ENCODE assay signal across 18 cellular contexts in genomic region chr9:114378883-114379282, GRCh38. TPM values are rescaled to one million over a fixed set of nuclear protein-coding genes. Genes with fewer than 3 reads are reported as not detected.
A peak's percentile ranks its signal among the peaks of the same experiment; 100 is the strongest.
DNase-seq lines count a peak whose midpoint lies in the region; ATAC-seq and TF ChIP-seq lines count a peak whose summit lies in the region.
"Had no signal": no experiment of that assay in that cellular context is flagged by ENCODE, and none has a peak within 500 bp of the region (broad histone marks: within the 10 kb centered on the region; RNA-seq: fewer than 3 reads in every experiment).

No MANE protein-coding gene starts in this region.

- H3K27ac Mint-ChIP-seq in CD8-positive, alpha-beta memory T cell, result peak overlapping the region; percentile 87 to 100 (median 96)
- peak overlapping the region; percentile 85 for H3K27ac Mint-ChIP-seq in activated CD8-positive, alpha-beta T cell treated with anti-CD3 and anti-CD28 coated beads for 36 hours
- H3K27ac Mint-ChIP-seq in memory B cell, result peak overlapping the region; percentile 89
- H3K27ac Mint-ChIP-seq: nephron had no signal

- peak overlapping the region in 6 of 11 experiments; percentile 19 to 44 (median 38); a peak in 4 of 22 replicates for H3K9ac ChIP-seq in BLaER1 treated with 17β-estradiol and CSF1 and Interleukin-3, amounts not matched to agents 10 nM and 100 nM

- peaks cover 40 to 93% (median 45%) of the 10 kb centered on the region in 3 donors for H3K36me3 Mint-ChIP-seq in CD8-positive, alpha-beta memory T cell
- H3K36me3 Mint-ChIP-seq in activated CD8-positive, alpha-beta T cell treated with anti-CD3 and anti-CD28 coated beads for 36 hours (ENCODE audit: low read depth), result peaks cover 94% of the 10 kb centered on the region
- peaks cover 38% of the 10 kb centered on the region for H3K36me3 Mint-ChIP-seq in memory B cell

- no peak overlapping the region for H3K4me3 ChIP-seq in BLaER1 treated with 17β-estradiol and CSF1 and Interleukin-3, amounts not matched to agents 10 nM and 100 nM
- peak overlapping the region; percentile 14 for H3K4me3 ChIP-seq in CD8-positive, alpha-beta memory T cell (ENCODE audit: low read length)

- intact Hi-C loops in activated CD8-positive, alpha-beta T cell treated with anti-CD3 and anti-CD28 coated beads for 36 hours (cut with micrococcal nuclease), result no loop called here

- peak overlapping the region; percentile 71 to 95 (median 81) for H3K4me3 Mint-ChIP-seq in CD8-positive, alpha-beta memory T cell
- H3K4me3 Mint-ChIP-seq in activated CD8-positive, alpha-beta T cell treated with anti-CD3 and anti-CD28 coated beads for 36 hours, result peak overlapping the region; percentile 1
- no peak overlapping the region for H3K4me3 Mint-ChIP-seq in memory B cell
- H3K4me3 Mint-ChIP-seq: nephron had no signal

- H3K27me3 Mint-ChIP-seq in CD8-positive, alpha-beta memory T cell, result peaks cover 0 to 2% of the 10 kb centered on the region in 2 donors
- no peaks in the 10 kb centered on the region for H3K27me3 Mint-ChIP-seq in activated CD8-positive, alpha-beta T cell treated with anti-CD3 and anti-CD28 coated beads for 36 hours
- H3K27me3 Mint-ChIP-seq in memory B cell, result no peaks in the 10 kb centered on the region

- peak overlapping the region; percentile 3 to 98 (median 55); a peak in 20 of 22 replicates for H3K4me2 ChIP-seq in BLaER1 treated with 17β-estradiol and CSF1 and Interleukin-3, amounts not matched to agents 10 nM and 100 nM

- H3K4me1 Mint-ChIP-seq in CD8-positive, alpha-beta memory T cell, result peaks cover 86 to 96% (median 94%) of the 10 kb centered on the region in 3 donors
- peaks cover 78% of the 10 kb centered on the region for H3K4me1 Mint-ChIP-seq in activated CD8-positive, alpha-beta T cell treated with anti-CD3 and anti-CD28 coated beads for 36 hours (ENCODE audit: low read depth)
- peaks cover 54% of the 10 kb centered on the region for H3K4me1 Mint-ChIP-seq in memory B cell

- H4K20me1 ChIP-seq in BLaER1 treated with 17β-estradiol and CSF1 and Interleukin-3, amounts not matched to agents 10 nM and 100 nM, result peaks cover 0 to 58% (median 40%) of the 10 kb centered on the region in 11 experiments; a peak in 13 of 22 replicates

- no peaks in the 10 kb centered on the region for H3K27me3 ChIP-seq in BLaER1 treated with 17β-estradiol and CSF1 and Interleukin-3, amounts not matched to agents 10 nM and 100 nM
- no peaks in the 10 kb centered on the region for H3K27me3 ChIP-seq in CD8-positive, alpha-beta memory T cell (ENCODE audit: insufficient read depth, low read length, poor library complexity, severe bottlenecking)

- H3K9me3 Mint-ChIP-seq in CD8-positive, alpha-beta memory T cell, result peaks cover 0 to 2% (median 0%) of the 10 kb centered on the region in 5 donors
- no peaks in the 10 kb centered on the region for H3K9me3 Mint-ChIP-seq in activated CD8-positive, alpha-beta T cell treated with anti-CD3 and anti-CD28 coated beads for 36 hours
- no peaks in the 10 kb centered on the region for H3K9me3 Mint-ChIP-seq in memory B cell
- H3K9me3 Mint-ChIP-seq: nephron had no signal

- DNase-seq in CD8-positive, alpha-beta memory T cell, result no peak
- no peak for DNase-seq in activated CD8-positive, alpha-beta T cell treated with anti-CD3 and anti-CD28 coated beads for 36 hours
- DNase-seq in memory B cell (ENCODE audit: low spot score in 2 of 2) (no peak), HuH-7 (ENCODE audit: low spot score) (no peak), AG20443 (ENCODE audit: low spot score) (no peak), retina (no peak), iPS-NIHi11 (ENCODE audit: low spot score) (no peak)
- DNase-seq: GOT3, NCI-H187 had no signal

- peak overlapping the region; percentile 19 to 100 (median 73); a peak in 21 of 22 replicates for H3K27ac ChIP-seq in BLaER1 treated with 17β-estradiol and CSF1 and Interleukin-3, amounts not matched to agents 10 nM and 100 nM
- peak overlapping the region; percentile 5 for H3K27ac ChIP-seq in CD8-positive, alpha-beta memory T cell (ENCODE audit: low read depth, low read length)

- CTCF ChIA-PET in CD8-positive, alpha-beta memory T cell (lab: Charles Lee), result interaction anchor here (1.4 to 12.1 kb wide), 3 partner anchors 9 to 20 kb away, joined by 4 to 245 read pairs (median 13); partner anchors contain the start of gene AKNA
- CTCF ChIA-PET in activated CD8-positive, alpha-beta T cell treated with anti-CD3 and anti-CD28 coated beads for 36 hours (lab: Charles Lee), result interaction anchor here (1.1 to 1.5 kb wide), 2 partner anchors 10 kb away, joined by 3 read pairs; no protein-coding TSS in a partner anchor

- peaks cover 74 to 97% (median 87%) of the 10 kb centered on the region in 11 experiments for H3K36me3 ChIP-seq in BLaER1 treated with 17β-estradiol and CSF1 and Interleukin-3, amounts not matched to agents 10 nM and 100 nM
- peaks cover 62% of the 10 kb centered on the region for H3K36me3 ChIP-seq in CD8-positive, alpha-beta memory T cell (ENCODE audit: insufficient read depth, low read length)

- peak; percentile 4 for TF ChIP-seq CTCF in activated CD8-positive, alpha-beta T cell treated with anti-CD3 and anti-CD28 coated beads for 36 hours (IDR thresholded peaks at IDR 0.05)

- POLR2A ChIA-PET in CD8-positive, alpha-beta memory T cell (lab: Charles Lee), result interaction anchor here (1.2 to 1.4 kb wide), 3 partner anchors 9 to 25 kb away, joined by 3 to 6 read pairs (median 4); partner anchors contain the start of gene AKNA
- POLR2A ChIA-PET in activated CD8-positive, alpha-beta T cell treated with anti-CD3 and anti-CD28 coated beads for 36 hours (lab: Charles Lee), result interaction anchor here (0.9 to 17.7 kb wide), 2 partner anchors 8 to 34 kb away, joined by 4 to 277 read pairs; no protein-coding TSS in a partner anchor

- ATAC-seq in activated CD8-positive, alpha-beta T cell treated with anti-CD3 and anti-CD28 coated beads for 36 hours, result no peak
- no peak for ATAC-seq in memory B cell (ENCODE audit: low read depth)

- H3K9me3 ChIP-seq in BLaER1 treated with 17β-estradiol and CSF1 and Interleukin-3, amounts not matched to agents 10 nM and 100 nM (replicated peaks in 1 of 11), result no peaks in the 10 kb centered on the region
- H3K9me3 ChIP-seq in CD8-positive, alpha-beta memory T cell (ENCODE audit: low read length), result no peaks in the 10 kb centered on the region

- H3K4me1 ChIP-seq in BLaER1 treated with 17β-estradiol and CSF1 and Interleukin-3, amounts not matched to agents 10 nM and 100 nM, result peaks cover 85 to 98% (median 94%) of the 10 kb centered on the region in 10 experiments
- peaks cover 97% of the 10 kb centered on the region for H3K4me1 ChIP-seq in CD8-positive, alpha-beta memory T cell (ENCODE audit: insufficient read depth, low read length)

RNA-seq across cellular contexts. Expression of gene AKNA, which starts 8.9 kb away (rescaled TPM):
- total RNA-seq in CD8-positive, alpha-beta memory T cell, result 100 to 1,000 TPM; 126 TPM
- polyA plus RNA-seq in CD8-positive, alpha-beta memory T cell, result 45.6 TPM
- 100 to 1,000 TPM; 166 to 167 TPM for total RNA-seq in activated CD8-positive, alpha-beta T cell treated with anti-CD3 and anti-CD28 coated beads for 36 hours

RNA-seq across cellular contexts. Expression of gene ORM2, which starts 49.2 kb away (rescaled TPM):
- total RNA-seq in CD8-positive, alpha-beta memory T cell, result not detected
- polyA plus RNA-seq in CD8-positive, alpha-beta memory T cell, result not detected
- not detected for total RNA-seq in activated CD8-positive, alpha-beta T cell treated with anti-CD3 and anti-CD28 coated beads for 36 hours
- total RNA-seq: activated CD8-positive, alpha-beta memory T cell treated with anti-CD3 and anti-CD28 coated beads for 36 hours; Daoy; frontal cortex; lower leg skin; M059J; NCI-H460; temporal lobe had no signal

RNA-seq across cellular contexts. Expression of gene ORM1, which starts 56.0 kb away (rescaled TPM):
- total RNA-seq in CD8-positive, alpha-beta memory T cell, result not detected
- polyA plus RNA-seq in CD8-positive, alpha-beta memory T cell, result not detected
- not detected for total RNA-seq in activated CD8-positive, alpha-beta T cell treated with anti-CD3 and anti-CD28 coated beads for 36 hours
- total RNA-seq: activated CD8-positive, alpha-beta memory T cell treated with anti-CD3 and anti-CD28 coated beads for 36 hours; Daoy; lower leg skin; NCI-H460; temporal lobe had no signal
